In the genomic region with DNA sequence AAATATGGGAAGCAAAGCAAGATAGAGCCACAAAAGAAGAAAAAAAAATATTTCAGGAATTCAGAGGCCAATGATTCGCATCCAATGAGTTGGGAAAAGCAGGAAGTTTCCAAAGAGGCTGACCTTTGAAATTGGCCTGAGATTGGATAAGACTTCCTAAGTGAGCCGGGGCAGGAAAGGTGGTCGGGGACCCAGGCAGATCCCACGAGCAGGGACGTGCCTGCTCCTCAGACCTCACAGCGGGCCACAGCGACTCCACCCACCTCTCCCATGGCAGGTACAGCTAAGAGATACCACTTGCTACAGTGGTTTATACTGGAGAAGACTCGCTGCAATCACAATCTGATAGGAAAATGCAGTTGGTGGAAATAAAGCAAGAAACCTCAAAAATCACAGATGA, we compare ENCODE assay signal across 22 cellular contexts.
DNase-seq lines count a peak whose midpoint lies in the region; ATAC-seq and TF ChIP-seq lines count a peak whose summit lies in the region.
"Had no signal": no experiment of that assay in that cellular context is flagged by ENCODE, and none has a peak within 500 bp of the region (broad histone marks: within the 10 kb centered on the region; RNA-seq: fewer than 3 reads in every experiment).

No MANE protein-coding gene starts in this region.

- no peak overlapping the region for H2AFZ ChIP-seq in osteoblast (ENCODE audit: low read length)

- no peaks in the 10 kb centered on the region for H3K36me3 ChIP-seq in osteoblast (ENCODE audit: insufficient read depth, low read length)
- H3K36me3 ChIP-seq: BE2C; BLaER1 treated with 17β-estradiol and CSF1 and Interleukin-3, amounts not matched to agents 10 nM and 100 nM had no signal

- no peaks in the 10 kb centered on the region for H3K4me1 ChIP-seq in osteoblast (ENCODE audit: insufficient read depth, low read length)
- H3K4me1 ChIP-seq: BE2C had no signal

- no peaks in the 10 kb centered on the region for H4K20me1 ChIP-seq in osteoblast (ENCODE audit: insufficient read depth, low read length)
- H4K20me1 ChIP-seq: BLaER1 treated with 17β-estradiol and CSF1 and Interleukin-3, amounts not matched to agents 10 nM and 100 nM had no signal

- CTCF ChIA-PET in activated CD8-positive, alpha-beta memory T cell treated with anti-CD3 and anti-CD28 coated beads, Interleukin-2, amount 10 ng/mL, durations not matched to agents 7 days and 5 days (lab: Charles Lee), result no interaction called here

- H3K4me3 Mint-ChIP-seq in activated CD8-positive, alpha-beta memory T cell treated with anti-CD3 and anti-CD28 coated beads, Interleukin-2, amount 10 ng/mL, durations not matched to agents 7 days and 5 days, result no peak overlapping the region
- H3K4me3 Mint-ChIP-seq: CD4-positive, alpha-beta memory T cell had no signal

- H3K27ac Mint-ChIP-seq in activated CD8-positive, alpha-beta memory T cell treated with anti-CD3 and anti-CD28 coated beads, Interleukin-2, amount 10 ng/mL, durations not matched to agents 7 days and 5 days, result no peak overlapping the region
- H3K27ac Mint-ChIP-seq: CD4-positive, alpha-beta memory T cell had no signal

- peak; percentile 25 for DNase-seq in activated CD8-positive, alpha-beta memory T cell treated with anti-CD3 and anti-CD28 coated beads, Interleukin-2, amount 10 ng/mL, durations not matched to agents 7 days and 5 days
- no peak for DNase-seq in activated CD8-positive, alpha-beta memory T cell treated with anti-CD3 and anti-CD28 coated beads, Interleukin-2, amount 50 U/mL, for 4 hours
- DNase-seq in coronary artery (ENCODE audit: low spot score) (peak; percentile 31), islet precursor cell (peak; percentile 51), osteoblast (ENCODE audit: insufficient read length, low spot score, missing footprints) (peak; percentile 54), middle frontal gyrus (ENCODE audit: extremely low spot score, low spot score) (no peak), cerebellum (ENCODE audit: low spot score) (no peak)
- DNase-seq: ACHN; AML-193; BE2C; Calu3; CD4-positive, alpha-beta memory T cell; COR-L47; DMS53; DMS79 treated with DMSO at 0.1 percent for 48 hours; GF-D8; GOT3; HCEC 1CT had no signal

- H3K27me3 ChIP-seq in osteoblast (ENCODE audit: insufficient read depth, low read length), result no peaks in the 10 kb centered on the region
- H3K27me3 ChIP-seq: BLaER1 treated with 17β-estradiol and CSF1 and Interleukin-3, amounts not matched to agents 10 nM and 100 nM had no signal

- H3K4me1 Mint-ChIP-seq in activated CD8-positive, alpha-beta memory T cell treated with anti-CD3 and anti-CD28 coated beads, Interleukin-2, amount 10 ng/mL, durations not matched to agents 7 days and 5 days, result no peaks in the 10 kb centered on the region

- no peak overlapping the region for H3K4me2 ChIP-seq in osteoblast (ENCODE audit: insufficient read depth, low read length)

- H3K79me2 ChIP-seq in osteoblast (ENCODE audit: insufficient read depth, low read length), result no peaks in the 10 kb centered on the region

- TF ChIP-seq CTCF in coronary artery (IDR thresholded peaks at IDR 0.05) (no peak), osteoblast (IDR thresholded peaks at IDR 0.05; ENCODE audit: extremely low read depth, low read depth, low read length) (no peak)

- H3K9me3 Mint-ChIP-seq in activated CD8-positive, alpha-beta memory T cell treated with anti-CD3 and anti-CD28 coated beads, Interleukin-2, amount 10 ng/mL, durations not matched to agents 7 days and 5 days (ENCODE audit: low read depth), result no peaks in the 10 kb centered on the region
- H3K9me3 Mint-ChIP-seq: CD14-positive monocyte had no signal

- H3K36me3 Mint-ChIP-seq in activated CD8-positive, alpha-beta memory T cell treated with anti-CD3 and anti-CD28 coated beads, Interleukin-2, amount 10 ng/mL, durations not matched to agents 7 days and 5 days, result no peaks in the 10 kb centered on the region
- H3K36me3 Mint-ChIP-seq: CD14-positive monocyte; CD4-positive, alpha-beta memory T cell had no signal

- H3K4me3 ChIP-seq in coronary artery (no peak overlapping the region), osteoblast (ENCODE audit: insufficient read depth, low read length) (no peak overlapping the region)
- H3K4me3 ChIP-seq: BLaER1 treated with 17β-estradiol and CSF1 and Interleukin-3, amounts not matched to agents 10 nM and 100 nM had no signal

- H3K27me3 Mint-ChIP-seq in activated CD8-positive, alpha-beta memory T cell treated with anti-CD3 and anti-CD28 coated beads, Interleukin-2, amount 10 ng/mL, durations not matched to agents 7 days and 5 days, result peaks cover 10% of the 10 kb centered on the region

- no peak overlapping the region for H3K27ac ChIP-seq in coronary artery
- no peak overlapping the region for H3K27ac ChIP-seq in osteoblast (ENCODE audit: low read depth, low read length)
- H3K27ac ChIP-seq: 22Rv1 had no signal

- ATAC-seq in activated CD8-positive, alpha-beta memory T cell treated with anti-CD3 and anti-CD28 coated beads, Interleukin-2, amount 10 ng/mL, durations not matched to agents 7 days and 5 days, result no peak
- no peak for ATAC-seq in GM18909 (IDR thresholded peaks at IDR 0.05; ENCODE audit: poor library complexity, unreplicated experiment)

- peaks cover 3% of the 10 kb centered on the region for H3K9me3 ChIP-seq in osteoblast (ENCODE audit: low read depth, low read length)
- H3K9me3 ChIP-seq: BE2C; BLaER1 treated with 17β-estradiol and CSF1 and Interleukin-3, amounts not matched to agents 10 nM and 100 nM had no signal

Comparison
In these comparisons a context has a peak if more than half of its experiments do, and no peak if none do; other contexts are left out.
1. DNase-seq: peak in activated CD8-positive, alpha-beta memory T cell treated with anti-CD3 and anti-CD28 coated beads, Interleukin-2, amount 10 ng/mL, durations not matched to agents 7 days and 5 days (single experiment), coronary artery (single experiment), islet precursor cell (single experiment) and osteoblast (single experiment); none in activated CD8-positive, alpha-beta memory T cell treated with anti-CD3 and anti-CD28 coated beads, Interleukin-2, amount 50 U/mL, for 4 hours (single experiment), middle frontal gyrus (single experiment) and cerebellum (single experiment).